Comparison of ENCODE assay signal across 8 cellular contexts in genomic region chr15:68054658-68055223, GRCh38. TPM values are rescaled to one million over a fixed set of nuclear protein-coding genes. Genes with fewer than 3 reads are reported as not detected.
A peak's percentile ranks its signal among the peaks of the same experiment; 100 is the strongest.
DNase-seq lines count a peak whose midpoint lies in the region; ATAC-seq, FAIRE-seq and TF ChIP-seq lines count a peak whose summit lies in the region.

No MANE protein-coding gene starts in this region.

- H3K4me3 ChIP-seq in BLaER1: peak overlapping the region; percentile 92
- peak overlapping the region; percentile 96 to 100 for H3K4me3 ChIP-seq in body of pancreas
- peak overlapping the region; percentile 77 for H3K4me3 ChIP-seq in iPS-20b (ENCODE audit: low read length)
- peak overlapping the region; percentile 87 to 99 for H3K4me3 ChIP-seq in small intestine (ENCODE audit: low read depth in 1 of 2, low read length in 2 of 2)

- H3K9me3 Mint-ChIP-seq in T-helper 1 cell treated with Interleukin-12 subunit alpha and Interleukin-12 subunit beta and Interleukin-4 antibody, amounts not matched to agents 30 μg/mL and 1 μg/mL, for 36 hours: no peaks in the 10 kb centered on the region

- no peak for FAIRE-seq in small intestine (lab: Jason Lieb, UNC)

- peak overlapping the region; percentile 74 for H3K4me2 ChIP-seq in BLaER1

- H3K4me1 ChIP-seq in BLaER1 (peaks cover 26% of the 10 kb centered on the region), body of pancreas (peaks cover 36% of the 10 kb centered on the region), iPS-20b (ENCODE audit: insufficient read depth, low read length) (peaks cover 36% of the 10 kb centered on the region), small intestine (ENCODE audit: control insufficient read depth in 2 of 2, insufficient read depth in 1 of 2, low read depth in 1 of 2, low read length in 1 of 2) (peaks cover 2 to 3% of the 10 kb centered on the region in 2 donors)

- peak overlapping the region; percentile 94 for H3K4me3 Mint-ChIP-seq in T-helper 1 cell treated with Interleukin-12 subunit alpha and Interleukin-12 subunit beta and Interleukin-4 antibody, amounts not matched to agents 30 μg/mL and 1 μg/mL, for 36 hours

- no peak for TF ChIP-seq CTCF in body of pancreas (IDR thresholded peaks at IDR 0.05)

- H4K20me1 ChIP-seq in BLaER1: peaks cover 53% of the 10 kb centered on the region

- peaks cover 6% of the 10 kb centered on the region for H3K27me3 Mint-ChIP-seq in T-helper 1 cell treated with Interleukin-12 subunit alpha and Interleukin-12 subunit beta and Interleukin-4 antibody, amounts not matched to agents 30 μg/mL and 1 μg/mL, for 36 hours (ENCODE audit: low read depth)

- H3K36me3 ChIP-seq in BLaER1: peaks cover 10% of the 10 kb centered on the region; the same call in 1 of the 2 replicates
- H3K36me3 ChIP-seq in body of pancreas (replicated peaks in 1 of 2; ENCODE audit: insufficient read depth in 1 of 2, low read depth in 2 of 2): no peaks in the 10 kb centered on the region
- H3K36me3 ChIP-seq in iPS-20b (ENCODE audit: insufficient read depth, low read depth, low read length): no peaks in the 10 kb centered on the region
- no peaks in the 10 kb centered on the region for H3K36me3 ChIP-seq in small intestine (ENCODE audit: control insufficient read depth in 2 of 2, insufficient read depth in 2 of 2, low read length in 2 of 2)

- no peak for TF ChIP-seq RAD21 in Ishikawa (IDR thresholded peaks at IDR 0.05; ENCODE audit: low read depth)

- intact Hi-C loops in body of pancreas (cut with DNase I): loop anchor here (10.0 kb wide), 1 partner anchor 190 kb away; no protein-coding TSS in a partner anchor

- no peak for TF ChIP-seq EP300 in Ishikawa (IDR thresholded peaks at IDR 0.05; ENCODE audit: borderline replicate concordance)

- H3K27ac ChIP-seq in BLaER1: peak overlapping the region; percentile 90
- peak overlapping the region; percentile 84 to 97 (median 93) for H3K27ac ChIP-seq in body of pancreas
- no peak overlapping the region for H3K27ac ChIP-seq in iPS-20b (ENCODE audit: low read length)
- H3K27ac ChIP-seq in small intestine (ENCODE audit: low read depth in 1 of 2, low read length in 1 of 2): peak overlapping the region; percentile 75 to 93

- peak overlapping the region; percentile 91 for H3K27ac Mint-ChIP-seq in T-helper 1 cell treated with Interleukin-12 subunit alpha and Interleukin-12 subunit beta and Interleukin-4 antibody, amounts not matched to agents 30 μg/mL and 1 μg/mL, for 36 hours

- no peaks in the 10 kb centered on the region for H3K9me3 ChIP-seq in BLaER1
- no peaks in the 10 kb centered on the region for H3K9me3 ChIP-seq in body of pancreas
- no peaks in the 10 kb centered on the region for H3K9me3 ChIP-seq in iPS-20b (ENCODE audit: insufficient read depth, low read depth, low read length)
- H3K9me3 ChIP-seq in small intestine (ENCODE audit: control insufficient read depth, low read depth): no peaks in the 10 kb centered on the region

- DNase-seq in body of pancreas: peak; percentile 50 to 65 (median 53)
- peak; percentile 38 for DNase-seq in small intestine

- H3K9ac ChIP-seq in BLaER1 (peak overlapping the region; percentile 90), iPS-20b (ENCODE audit: low read depth, low read length) (peak overlapping the region; percentile 84; the same call in 1 of the 2 replicates)

- peaks cover 20% of the 10 kb centered on the region for H3K4me1 Mint-ChIP-seq in T-helper 1 cell treated with Interleukin-12 subunit alpha and Interleukin-12 subunit beta and Interleukin-4 antibody, amounts not matched to agents 30 μg/mL and 1 μg/mL, for 36 hours (ENCODE audit: low read depth)

- peaks cover 6% of the 10 kb centered on the region for H3K36me3 Mint-ChIP-seq in T-helper 1 cell treated with Interleukin-12 subunit alpha and Interleukin-12 subunit beta and Interleukin-4 antibody, amounts not matched to agents 30 μg/mL and 1 μg/mL, for 36 hours (ENCODE audit: low read depth)

- 0% methylated on average over 16 to 29 of the region's 32 CpGs for WGBS in body of pancreas, 2 donors
- WGBS in small intestine, 3 donors: 0 to 1% (median 0%) methylated on average over 31 to 32 of the region's 32 CpGs

- peak; percentile 22 for ATAC-seq in GM19438 (IDR thresholded peaks at IDR 0.05; ENCODE audit: low read depth, unreplicated experiment)
- peak; percentile 27 for ATAC-seq in body of pancreas
- ATAC-seq in HG03045 (IDR thresholded peaks at IDR 0.05; ENCODE audit: unreplicated experiment): no peak

- no peak for TF ChIP-seq POLR2A in body of pancreas (IDR thresholded peaks at IDR 0.05)

- no peaks in the 10 kb centered on the region for H3K27me3 ChIP-seq in BLaER1
- H3K27me3 ChIP-seq in body of pancreas: no peaks in the 10 kb centered on the region
- peaks cover 13% of the 10 kb centered on the region; the same call in 1 of the 2 replicates for H3K27me3 ChIP-seq in iPS-20b (ENCODE audit: insufficient read depth, low read length)
- no peaks in the 10 kb centered on the region for H3K27me3 ChIP-seq in small intestine (ENCODE audit: control insufficient read depth in 2 of 2, insufficient read depth in 2 of 2, low read length in 2 of 2)

TF ChIP-seq in Ishikawa, 13 proteins besides CTCF, POLR2A, EP300 and RAD21:
- TF ChIP-seq, protein P1, sequence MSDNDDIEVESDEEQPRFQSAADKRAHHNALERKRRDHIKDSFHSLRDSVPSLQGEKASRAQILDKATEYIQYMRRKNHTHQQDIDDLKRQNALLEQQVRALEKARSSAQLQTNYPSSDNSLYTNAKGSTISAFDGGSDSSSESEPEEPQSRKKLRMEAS (IDR thresholded peaks at IDR 0.05): no peak
- TF ChIP-seq YY1 (IDR thresholded peaks at IDR 0.05; ENCODE audit: low read depth) (no peak), ZBTB7A (IDR thresholded peaks at IDR 0.05; ENCODE audit: low read depth) (peak; percentile 72), TAF1 (IDR thresholded peaks at IDR 0.05; ENCODE audit: low read depth) (0 out of 2 replicates have a peak, but pooled peaks have one; percentile 6), CREB1 (IDR thresholded peaks at IDR 0.05; ENCODE audit: low read depth) (no peak), TEAD4 (IDR thresholded peaks at IDR 0.05) (no peak), CEBPB (IDR thresholded peaks at IDR 0.05) (no peak)

RNA-seq across cellular contexts. Expression of gene PIAS1, which starts 0.6 kb away (rescaled TPM):
- total RNA-seq in body of pancreas: 10 to 100 TPM; 24.1 to 63.3 TPM
- polyA plus RNA-seq in small intestine: 10 to 100 TPM in 2 of 3 donors, 1 to 10 TPM in 1; 9.0 to 22.1 (median 17.8) TPM
